Comparison of ENCODE assay signal across 24 cellular contexts in the genomic region with DNA sequence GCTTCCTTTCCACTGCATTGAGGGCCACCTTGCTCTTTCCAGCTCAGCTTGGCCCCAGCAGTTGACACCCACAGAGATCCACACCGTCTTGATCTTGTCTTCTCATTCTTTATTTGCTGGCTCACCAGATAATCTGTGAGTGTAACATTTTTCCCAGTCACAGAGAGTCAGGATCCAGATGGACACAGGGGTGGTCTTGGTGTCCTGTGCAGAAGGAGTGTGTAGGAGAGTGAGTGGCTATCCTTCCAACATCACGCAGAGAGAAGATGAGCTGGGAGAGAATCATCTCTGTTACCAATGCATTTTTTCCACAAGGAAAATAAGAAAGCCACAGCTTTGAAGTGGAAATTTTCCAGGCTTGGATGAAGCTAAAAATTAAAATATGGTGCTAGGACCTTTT.
A peak's percentile ranks its signal among the peaks of the same experiment; 100 is the strongest.
DNase-seq lines count a peak whose midpoint lies in the region; ATAC-seq, FAIRE-seq and TF ChIP-seq lines count a peak whose summit lies in the region.
"Had no signal": no experiment of that assay in that cellular context is flagged by ENCODE, and none has a peak within 500 bp of the region (broad histone marks: within the 10 kb centered on the region; RNA-seq: fewer than 3 reads in every experiment).

No MANE protein-coding gene starts in this region.

- H3K4me1 ChIP-seq in DND-41 (ENCODE audit: insufficient read depth, low read length) (peaks cover 21% of the 10 kb centered on the region), hepatocyte (ENCODE audit: insufficient read depth) (no peaks in the 10 kb centered on the region)
- H3K4me1 ChIP-seq: A549; BLaER1 treated with 17β-estradiol and CSF1 and Interleukin-3, amounts not matched to agents 10 nM and 100 nM; Caco-2 had no signal

- H3K9me3 ChIP-seq in DND-41 (ENCODE audit: insufficient read depth, low read length, severe bottlenecking) (peaks cover 3% of the 10 kb centered on the region), hepatocyte (ENCODE audit: low read depth) (no peaks in the 10 kb centered on the region)
- H3K9me3 ChIP-seq: A549, Caco-2 had no signal

- H3K79me2 ChIP-seq in DND-41 (ENCODE audit: insufficient read depth, low read length) (no peaks in the 10 kb centered on the region), hepatocyte (no peaks in the 10 kb centered on the region)

- TF ChIP-seq CTCF in DND-41 (IDR thresholded peaks at IDR 0.05; ENCODE audit: borderline replicate concordance, extremely low read depth, low read length, poor library complexity, severe bottlenecking), result no peak
- no peak for TF ChIP-seq CTCF in brain (conservative IDR thresholded peaks at IDR 0.05)
- TF ChIP-seq CTCF in hepatocyte (IDR thresholded peaks at IDR 0.05; ENCODE audit: poor library complexity), result no peak

- H3K4me1 Mint-ChIP-seq in brain, result peaks cover 35% of the 10 kb centered on the region
- H3K4me1 Mint-ChIP-seq: B cell had no signal

- H3K27me3 ChIP-seq in DND-41 (ENCODE audit: insufficient read depth, low read length, poor library complexity) (no peaks in the 10 kb centered on the region), hepatocyte (peaks cover 12% of the 10 kb centered on the region)
- H3K27me3 ChIP-seq: BLaER1 treated with 17β-estradiol and CSF1 and Interleukin-3, amounts not matched to agents 10 nM and 100 nM had no signal

- H3K4me3 ChIP-seq in DND-41 (ENCODE audit: low read depth in 1 of 2, low read length in 2 of 2) (no peak overlapping the region), hepatocyte (no peak overlapping the region)
- H3K4me3 ChIP-seq: A549; BLaER1 treated with 17β-estradiol and CSF1 and Interleukin-3, amounts not matched to agents 10 nM and 100 nM; GM12878 had no signal

- H3K27ac Mint-ChIP-seq in brain, result peak overlapping the region in 3 of 5 experiments; percentile 51 to 78 (median 70)
- H3K27ac Mint-ChIP-seq: B cell; CD4-positive, alpha-beta T cell; CD8-positive, alpha-beta T cell had no signal

- H2AFZ ChIP-seq in DND-41 (ENCODE audit: low read depth, low read length), result no peak overlapping the region
- H2AFZ ChIP-seq in hepatocyte, result no peak overlapping the region

- H4K20me1 ChIP-seq in DND-41 (ENCODE audit: insufficient read depth, low read length) (no peaks in the 10 kb centered on the region), hepatocyte (ENCODE audit: insufficient read depth, poor library complexity, severe bottlenecking) (no peaks in the 10 kb centered on the region)
- H4K20me1 ChIP-seq: BLaER1 treated with 17β-estradiol and CSF1 and Interleukin-3, amounts not matched to agents 10 nM and 100 nM had no signal

- WGBS in hepatocyte (ENCODE audit: low lambda C conversion rate, missing lambda C conversion rate), result 84% methylated on average over 2 of the region's 2 CpGs

- ATAC-seq in DND-41 (ENCODE audit: insufficient read depth, low read depth), result 0 out of 3 replicates have a peak, but pooled peaks have one; percentile 9
- ATAC-seq: A549; CD8-positive, alpha-beta T cell; GM12878 had no signal

- H3K36me3 Mint-ChIP-seq in brain, result peaks cover 11% of the 10 kb centered on the region
- H3K36me3 Mint-ChIP-seq: CD8-positive, alpha-beta T cell had no signal

- H3K4me2 ChIP-seq in DND-41 (ENCODE audit: insufficient read depth, low read length) (no peak overlapping the region), hepatocyte (no peak overlapping the region)
- H3K4me2 ChIP-seq: A549; BLaER1 treated with 17β-estradiol and CSF1 and Interleukin-3, amounts not matched to agents 10 nM and 100 nM had no signal

- no peak overlapping the region for H3K4me3 Mint-ChIP-seq in brain
- H3K4me3 Mint-ChIP-seq: B cell; CD4-positive, alpha-beta T cell; CD8-positive, alpha-beta T cell had no signal

- no peaks in the 10 kb centered on the region for H3K9me2 ChIP-seq in hepatocyte (replicated peaks; ENCODE audit: insufficient read depth)

- peaks cover 2 to 7% (median 5%) of the 10 kb centered on the region in 5 experiments for H3K9me3 Mint-ChIP-seq in brain
- H3K9me3 Mint-ChIP-seq: CD4-positive, alpha-beta T cell; CD8-positive, alpha-beta T cell had no signal

- no peak for DNase-seq in DND-41
- DNase-seq in cerebellum (ENCODE audit: low spot score), result peak; percentile 57
- peak; percentile 18 for DNase-seq in superior temporal gyrus (ENCODE audit: extremely low spot score)
- DNase-seq in urothelium cell line (ENCODE audit: low spot score), result no peak
- DNase-seq in NCI-H2107 (lab: John Stamatoyannopoulos, UW), result no peak
- no peak for DNase-seq in EL
- no peak for DNase-seq in hepatocyte (ENCODE audit: low spot score)
- DNase-seq: AML-193; Caco-2; Calu3; CD4-positive, alpha-beta T cell; CD8-positive, alpha-beta T cell; DMS79 treated with DMSO at 0.1 percent for 48 hours; GDM1 had no signal

- FAIRE-seq in urothelium cell line (lab: Jason Lieb, UNC), result no peak
- FAIRE-seq: A549, D721Med, GM12878, GM12892, GM18507 had no signal

- no peaks in the 10 kb centered on the region for H3K27me3 Mint-ChIP-seq in brain
- H3K27me3 Mint-ChIP-seq: CD4-positive, alpha-beta T cell had no signal

- peak overlapping the region; percentile 18; the same call in 1 of the 2 replicates for H3K27ac ChIP-seq in DND-41 (ENCODE audit: low read length)
- H3K27ac ChIP-seq in hepatocyte, result no peak overlapping the region
- H3K27ac ChIP-seq: 22Rv1; A549; BLaER1 treated with 17β-estradiol and CSF1 and Interleukin-3, amounts not matched to agents 10 nM and 100 nM; C4-2B had no signal

- H3K9ac ChIP-seq in DND-41 (ENCODE audit: low read depth, low read length), result no peak overlapping the region
- H3K9ac ChIP-seq: BLaER1 treated with 17β-estradiol and CSF1 and Interleukin-3, amounts not matched to agents 10 nM and 100 nM had no signal

- H3K36me3 ChIP-seq in DND-41 (ENCODE audit: insufficient read depth, low read length) (no peaks in the 10 kb centered on the region), hepatocyte (replicated peaks; ENCODE audit: insufficient read depth, low read depth) (no peaks in the 10 kb centered on the region)
- H3K36me3 ChIP-seq: BLaER1 treated with 17β-estradiol and CSF1 and Interleukin-3, amounts not matched to agents 10 nM and 100 nM had no signal

Comparison
In these comparisons a context has a peak if more than half of its experiments do, and no peak if none do; other contexts are left out.
1. DNase-seq: peak in cerebellum (single experiment) and superior temporal gyrus (single experiment); none in DND-41 (single experiment), urothelium cell line (single experiment), NCI-H2107 (single experiment), EL (single experiment) and hepatocyte (single experiment).